Comparison of ENCODE assay signal across 1 cellular context in genomic region chr3:33440328-33440577, GRCh38.
TF ChIP-seq lines count a peak whose summit lies in the region.

Gene UBP1 (minus strand): TSS chr3:33440405. CDS start chr3:33439848, 557 bp downstream.

TF ChIP-seq in HepG2, 621 proteins besides CTCF, POLR2A, EP300 and RAD21 (continued from another document and continues in another):
- no peak for TF ChIP-seq CSRNP2 (CRISPR knock-in tag; conservative IDR thresholded peaks at IDR 0.05; ENCODE audit: low read depth)
- no peak for TF ChIP-seq KAT2B (IDR thresholded peaks at IDR 0.05; ENCODE audit: borderline replicate concordance, low read depth, low read length)
- no peak for TF ChIP-seq ZNF549 (CRISPR knock-in tag; IDR thresholded peaks at IDR 0.05)
- TF ChIP-seq ZNF44 (CRISPR knock-in tag; IDR thresholded peaks at IDR 0.05) = no peak
- peak; percentile 82 for TF ChIP-seq MAX (IDR thresholded peaks at IDR 0.05)
- TF ChIP-seq TBX3 (IDR thresholded peaks at IDR 0.05; ENCODE audit: borderline replicate concordance) = no peak
- no peak for TF ChIP-seq RORA (CRISPR knock-in tag; IDR thresholded peaks at IDR 0.05)
- TF ChIP-seq CHD2 (IDR thresholded peaks at IDR 0.05; ENCODE audit: low read depth, low read length) = 0 out of 2 replicates have a peak, but pooled peaks have one; percentile 9
- TF ChIP-seq XBP1 (CRISPR knock-in tag; IDR thresholded peaks at IDR 0.05) = no peak
- TF ChIP-seq ZNF781 (CRISPR knock-in tag; IDR thresholded peaks at IDR 0.05; ENCODE audit: borderline replicate concordance, not compliant biosample characterization) = no peak
- no peak for TF ChIP-seq ZNF704 (CRISPR knock-in tag; IDR thresholded peaks at IDR 0.05; ENCODE audit: borderline replicate concordance)
- no peak for TF ChIP-seq SP4 (CRISPR knock-in tag; IDR thresholded peaks at IDR 0.05)
- TF ChIP-seq SIN3A (IDR thresholded peaks at IDR 0.05; ENCODE audit: borderline replicate concordance, low read depth, low read length) = peak; percentile 28; the same call in 1 of the 2 replicates
- no peak for TF ChIP-seq ZNF607 (CRISPR knock-in tag; IDR thresholded peaks at IDR 0.05; ENCODE audit: borderline replicate concordance)
- no peak for TF ChIP-seq ZHX2 (IDR thresholded peaks at IDR 0.05; ENCODE audit: low read depth)
- TF ChIP-seq ZHX2 (CRISPR knock-in tag; IDR thresholded peaks at IDR 0.05; ENCODE audit: borderline replicate concordance) = no peak
- TF ChIP-seq RFX1 (IDR thresholded peaks at IDR 0.05) = no peak
- no peak for TF ChIP-seq BORCS8-MEF2B (CRISPR knock-in tag; IDR thresholded peaks at IDR 0.05)
- peak; percentile 88; the same call in 1 of the 3 replicates for TF ChIP-seq MXI1 (IDR thresholded peaks at IDR 0.05; ENCODE audit: borderline replicate concordance, low read depth, low read length)
- no peak; the same call in 1 of the 2 replicates for TF ChIP-seq POGK (CRISPR knock-in tag; conservative IDR thresholded peaks at IDR 0.05)
- TF ChIP-seq SNAPC5 (CRISPR knock-in tag; IDR thresholded peaks at IDR 0.05; ENCODE audit: borderline replicate concordance) = no peak
- TF ChIP-seq ZBTB8A (CRISPR knock-in tag; IDR thresholded peaks at IDR 0.05; ENCODE audit: borderline replicate concordance, low read depth) = no peak
- no peak for TF ChIP-seq MYNN (CRISPR knock-in tag; IDR thresholded peaks at IDR 0.05; ENCODE audit: low read depth)
- TF ChIP-seq PATZ1 (CRISPR knock-in tag; IDR thresholded peaks at IDR 0.05) = peak; percentile 64; the same call in 1 of the 2 replicates
- no peak for TF ChIP-seq KLF13 (CRISPR knock-in tag; IDR thresholded peaks at IDR 0.05)
- no peak for TF ChIP-seq U2AF2 (IDR thresholded peaks at IDR 0.05; ENCODE audit: low read depth, low read length)
- no peak for TF ChIP-seq ZFY (CRISPR knock-in tag; IDR thresholded peaks at IDR 0.05)
- TF ChIP-seq ZNF513 (CRISPR knock-in tag; conservative IDR thresholded peaks at IDR 0.05) = no peak
- TF ChIP-seq HCFC1 (IDR thresholded peaks at IDR 0.05; ENCODE audit: low read depth, low read length) = no peak
- TF ChIP-seq TMF1 (CRISPR knock-in tag; IDR thresholded peaks at IDR 0.05; ENCODE audit: low read depth) = no peak
- TF ChIP-seq ZFP1 (CRISPR knock-in tag; IDR thresholded peaks at IDR 0.05) = no peak
- no peak; the same call in 1 of the 2 replicates for TF ChIP-seq CHCHD3 (CRISPR knock-in tag; IDR thresholded peaks at IDR 0.05)
- TF ChIP-seq RNF219 (CRISPR knock-in tag; IDR thresholded peaks at IDR 0.05) = no peak
- TF ChIP-seq NFYC (CRISPR knock-in tag; IDR thresholded peaks at IDR 0.05) = no peak
- no peak for TF ChIP-seq ZBTB26 (CRISPR knock-in tag; IDR thresholded peaks at IDR 0.05; ENCODE audit: borderline replicate concordance)
- no peak for TF ChIP-seq GFI1 (CRISPR knock-in tag; IDR thresholded peaks at IDR 0.05; ENCODE audit: borderline replicate concordance)
- TF ChIP-seq HNF1B (CRISPR knock-in tag; IDR thresholded peaks at IDR 0.05) = no peak
- no peak for TF ChIP-seq ZNF3 (CRISPR knock-in tag; IDR thresholded peaks at IDR 0.05)
- TF ChIP-seq NCOA5 (CRISPR knock-in tag; IDR thresholded peaks at IDR 0.05) = no peak
